In genomic region chr19:4064551-4065260, GRCh38 we compare ENCODE assay signal across 8 cellular contexts. TPM values are rescaled to one million over a fixed set of nuclear protein-coding genes. Genes with fewer than 3 reads are reported as not detected.
DNase-seq lines count a peak whose midpoint lies in the region; ATAC-seq and TF ChIP-seq lines count a peak whose summit lies in the region.

No MANE protein-coding gene starts in this region.

- POLR2A ChIA-PET in PC-3 (lab: Charles Lee; ENCODE audit: unreplicated experiment) = no interaction called here

- H3K4me3 ChIP-seq in AG10803 (ENCODE audit: low read length) = peak overlapping the region; percentile 74
- H3K4me3 ChIP-seq in PC-3 (ENCODE audit: low read length) = peak overlapping the region; percentile 87
- peak overlapping the region; percentile 74 for H3K4me3 ChIP-seq in astrocyte of the cerebellum (ENCODE audit: low read depth, low read length)
- H3K4me3 ChIP-seq in retinal pigment epithelial cell (ENCODE audit: low read length) = peak overlapping the region; percentile 71

- DNase-seq in AG10803 (ENCODE audit: low read depth) (no peak), PC-3 (no peak), astrocyte of the cerebellum (ENCODE audit: low read depth) (no peak), hippocampal formation (lab: John Stamatoyannopoulos, UW) (peak; percentile 49), retinal pigment epithelial cell (ENCODE audit: low read depth) (no peak), cerebellar nuclear complex (lab: John Stamatoyannopoulos, UW) (no peak)

- H3K9me3 ChIP-seq in PC-3 (ENCODE audit: low read length) = no peaks in the 10 kb centered on the region

- H3K27me3 ChIP-seq in PC-3 (ENCODE audit: low read length) = no peaks in the 10 kb centered on the region

- peak overlapping the region; percentile 73 for H3K27ac ChIP-seq in PC-3 (ENCODE audit: low read length)

- ATAC-seq in GM19395 (IDR thresholded peaks at IDR 0.05; ENCODE audit: unreplicated experiment) (peak; percentile 15), PC-3 (no peak), HG03039 (IDR thresholded peaks at IDR 0.05; ENCODE audit: unreplicated experiment) (no peak)

- H3K4me2 ChIP-seq in PC-3 (ENCODE audit: low read length) = peak overlapping the region; percentile 98

- peaks cover 28% of the 10 kb centered on the region for H3K4me1 ChIP-seq in PC-3 (ENCODE audit: insufficient read depth, low read length)

- CTCF ChIA-PET in PC-3 (lab: Charles Lee) = no interaction called here

- H3K9ac ChIP-seq in PC-3 (ENCODE audit: low read length) = peak overlapping the region; percentile 93

- no peaks in the 10 kb centered on the region for H3K36me3 ChIP-seq in PC-3 (ENCODE audit: low read depth, low read length)

- no peaks in the 10 kb centered on the region for H3K9me2 ChIP-seq in PC-3 (replicated peaks; ENCODE audit: low read length)

- H3F3A ChIP-seq in PC-3 (ENCODE audit: low read length, unreplicated experiment) = no peaks in the 10 kb centered on the region

- TF ChIP-seq CTCF in AG10803 (conservative IDR thresholded peaks at IDR 0.05; ENCODE audit: low read length) (no peak), PC-3 (conservative IDR thresholded peaks at IDR 0.05; ENCODE audit: low read depth, low read length) (no peak), astrocyte of the cerebellum (IDR thresholded peaks at IDR 0.05; ENCODE audit: low read depth, low read length, missing control alignments) (no peak), retinal pigment epithelial cell (conservative IDR thresholded peaks at IDR 0.05; ENCODE audit: low read depth, low read length) (no peak)

- peaks cover 54% of the 10 kb centered on the region for H3K79me2 ChIP-seq in PC-3 (ENCODE audit: low read length)

- in situ Hi-C loops in astrocyte of the cerebellum (cut with HindIII; ENCODE audit: low sequenced_read_pairs) = loop anchor here (10.0 kb wide), 1 partner anchor 140 kb away; no protein-coding TSS in a partner anchor

- BruUV-seq in PC-3 (replicated peaks; lab: Mats Ljungman, UMichigan) = no TSS peak

- H2AFZ ChIP-seq in PC-3 (ENCODE audit: low read length) = no peak overlapping the region

- intact Hi-C loops in PC-3 (cut with micrococcal nuclease) = no loop called here

- H4K20me1 ChIP-seq in PC-3 (ENCODE audit: low read length) = peaks cover 18% of the 10 kb centered on the region; the same call in 1 of the 2 replicates

RNA-seq across cellular contexts. Expression of gene ZBTB7A, which starts 2.0 kb away (rescaled TPM):
- 16.7 and 40.2 TPM in 2 replicates for total RNA-seq in PC-3 (2014; rRNA removed)

RNA-seq across cellular contexts. Expression of gene PIAS4, which starts 57.2 kb away (rescaled TPM):
- 21.0 and 26.5 TPM in 2 replicates for total RNA-seq in PC-3 (2014; rRNA removed)

RNA-seq across cellular contexts. Expression of gene MAP2K2, which starts 59.2 kb away (rescaled TPM):
- total RNA-seq in PC-3 (2014; rRNA removed) = 229 and 360 TPM in 2 replicates

Comparison
In these comparisons a context has a peak if more than half of its experiments do, and no peak if none do; other contexts are left out.
1. DNase-seq: peak in hippocampal formation (2 of 2); none in AG10803 (single experiment), PC-3 (single experiment), astrocyte of the cerebellum (single experiment), retinal pigment epithelial cell (single experiment) and cerebellar nuclear complex (0 of 2).
2. Peak in every context shown above with its lines, with median percentiles within 50 percentile points of each other: H3K4me3 ChIP-seq.